21 cellular contexts compared by ENCODE assay signal in the genomic region with DNA sequence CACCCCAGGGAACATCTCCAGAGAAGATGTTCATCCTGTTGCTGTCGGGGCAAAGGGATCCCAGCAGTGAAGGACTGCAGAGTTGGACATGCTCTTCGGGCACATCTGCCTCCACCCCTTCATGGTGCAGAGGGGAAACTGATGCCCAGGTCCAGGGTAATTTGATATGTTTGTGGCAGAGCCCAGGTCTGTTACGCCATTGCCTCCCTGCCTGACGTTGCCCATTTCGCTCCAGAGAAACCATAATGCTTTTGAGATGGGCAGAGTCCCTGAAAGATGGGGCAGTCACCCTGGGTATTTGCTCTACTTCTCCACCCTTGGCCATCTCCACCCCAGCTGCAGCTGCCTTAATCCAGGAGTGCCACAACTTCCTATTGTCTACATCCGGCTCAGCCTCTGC.
"Had no signal": no experiment of that assay in that cellular context is flagged by ENCODE, and none has a peak within 500 bp of the region (broad histone marks: within the 10 kb centered on the region; RNA-seq: fewer than 3 reads in every experiment).

No MANE protein-coding gene starts in this region.

- H3K36me3 Mint-ChIP-seq: activated naive CD8-positive, alpha-beta T cell had no signal

- H3K4me1 Mint-ChIP-seq: activated CD4-positive, alpha-beta memory T cell treated with anti-CD3 and anti-CD28 coated beads, Interleukin-2, amount 10 ng/mL, durations not matched to agents 7 days and 5 days; activated CD4-positive, alpha-beta T cell treated with anti-CD3 and anti-CD28 coated beads, Interleukin-2, amount 10 ng/mL, durations not matched to agents 7 days and 5 days had no signal

- H3K9me3 ChIP-seq: body of pancreas had no signal

- DNase-seq: activated CD4-positive, alpha-beta memory T cell treated with anti-CD3 and anti-CD28 coated beads, Interleukin-2, amount 10 ng/mL, durations not matched to agents 7 days and 5 days; activated CD4-positive, alpha-beta T cell treated with anti-CD3 and anti-CD28 coated beads for 1 hour; activated CD4-positive, alpha-beta T cell treated with anti-CD3 and anti-CD28 coated beads for 4 hours; activated CD4-positive, alpha-beta T cell treated with anti-CD3 and anti-CD28 coated beads, Interleukin-2, amount 10 ng/mL, durations not matched to agents 7 days and 5 days; activated CD4-positive, alpha-beta T cell treated with anti-CD3 and anti-CD28 coated beads, Interleukin-2, amount 50 U/mL, for 4 hours; activated CD8-positive, alpha-beta memory T cell treated with anti-CD3 and anti-CD28 coated beads, Interleukin-2, amount 50 U/mL, for 48 hours; activated gamma-delta T cell treated with Interleukin-2 at 50 U/mL for 16 hours; activated naive CD4-positive, alpha-beta T cell treated with anti-CD3 and anti-CD28 coated beads, Interleukin-2, amount 50 U/mL, for 16 hours; activated naive CD4-positive, alpha-beta T cell treated with Interleukin-2 at 50 U/mL for 16 hours; activated T-cell treated with anti-CD3 and anti-CD28 coated beads for 4 hours; activated T-cell treated with anti-CD3 and anti-CD28 coated beads, Interleukin-2, amount 50 U/mL, for 24 hours; activated T-cell treated with anti-CD3 and anti-CD28 coated beads, Interleukin-2, amount 50 U/mL, for 72 hours; amniotic stem cell; anterior cingulate cortex; body of pancreas; caudate nucleus; effector CD8-positive, alpha-beta T cell; foreskin fibroblast; T-helper 2 cell had no signal

- H3K9me3 Mint-ChIP-seq: activated CD4-positive, alpha-beta memory T cell treated with anti-CD3 and anti-CD28 coated beads, Interleukin-2, amount 10 ng/mL, durations not matched to agents 7 days and 5 days; activated CD4-positive, alpha-beta T cell treated with anti-CD3 and anti-CD28 coated beads, Interleukin-2, amount 10 ng/mL, durations not matched to agents 7 days and 5 days; activated T-cell treated with anti-CD3 and anti-CD28 coated beads, Interleukin-2, amount 50 U/mL, for 24 hours had no signal

- H3K27me3 ChIP-seq: body of pancreas had no signal

- ATAC-seq: activated T-cell treated with anti-CD3 and anti-CD28 coated beads, Interleukin-2, amount 50 U/mL, for 72 hours; body of pancreas had no signal

- H3K4me3 ChIP-seq: body of pancreas had no signal

- H3K4me1 ChIP-seq: body of pancreas had no signal

- H3K27ac ChIP-seq: body of pancreas, epithelial cell of prostate had no signal

- H3K27ac Mint-ChIP-seq: activated CD4-positive, alpha-beta memory T cell treated with anti-CD3 and anti-CD28 coated beads, Interleukin-2, amount 10 ng/mL, durations not matched to agents 7 days and 5 days; activated CD4-positive, alpha-beta T cell treated with anti-CD3 and anti-CD28 coated beads, Interleukin-2, amount 10 ng/mL, durations not matched to agents 7 days and 5 days; activated naive CD8-positive, alpha-beta T cell; activated T-cell treated with anti-CD3 and anti-CD28 coated beads, Interleukin-2, amount 50 U/mL, for 24 hours; activated T-cell treated with anti-CD3 and anti-CD28 coated beads, Interleukin-2, amount 50 U/mL, for 72 hours had no signal

- H3K4me3 Mint-ChIP-seq: activated CD4-positive, alpha-beta memory T cell treated with anti-CD3 and anti-CD28 coated beads, Interleukin-2, amount 10 ng/mL, durations not matched to agents 7 days and 5 days; activated CD4-positive, alpha-beta T cell treated with anti-CD3 and anti-CD28 coated beads, Interleukin-2, amount 10 ng/mL, durations not matched to agents 7 days and 5 days; activated naive CD8-positive, alpha-beta T cell; activated T-cell treated with anti-CD3 and anti-CD28 coated beads, Interleukin-2, amount 50 U/mL, for 24 hours; activated T-cell treated with anti-CD3 and anti-CD28 coated beads, Interleukin-2, amount 50 U/mL, for 72 hours had no signal
